Comparison of ENCODE assay signal across 8 cellular contexts in the genomic region with DNA sequence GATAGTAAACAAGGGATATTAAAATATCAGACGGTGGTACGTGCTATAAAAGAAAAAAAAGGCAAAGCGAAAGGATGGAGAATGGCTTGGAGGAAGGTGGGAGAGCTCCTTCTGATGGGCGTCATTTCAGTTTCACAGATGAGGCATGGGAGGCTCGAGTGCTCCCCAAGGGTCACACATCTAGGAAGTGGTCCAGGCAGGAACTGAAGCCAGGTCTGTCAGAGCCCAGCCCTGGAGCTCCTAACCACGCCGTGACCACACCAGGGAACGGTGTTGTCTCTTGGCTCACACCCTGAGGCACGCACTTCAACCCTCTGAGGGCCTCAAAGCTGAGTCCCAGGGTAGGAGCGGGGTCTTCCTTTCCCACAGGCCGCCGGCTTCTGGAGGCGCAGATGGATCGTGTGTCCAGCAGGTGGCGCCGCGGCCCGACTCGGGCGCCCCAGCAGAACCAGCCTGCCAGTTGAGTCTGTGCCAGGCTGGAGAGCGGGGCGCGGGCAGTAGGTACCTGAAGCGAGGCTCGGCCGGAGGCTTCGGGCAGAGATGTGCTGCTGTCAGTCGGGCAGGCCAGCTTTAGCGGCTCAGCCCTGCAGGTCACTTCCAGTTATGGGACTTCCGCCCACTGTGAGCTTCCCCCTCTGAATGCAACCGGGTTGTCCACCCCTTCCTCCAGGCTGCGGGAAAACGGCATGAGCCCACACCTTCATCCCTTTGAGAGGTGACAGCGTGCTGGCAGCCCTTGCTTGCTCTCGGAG.
DNase-seq lines count a peak whose midpoint lies in the region; ATAC-seq and TF ChIP-seq lines count a peak whose summit lies in the region.

No MANE protein-coding gene starts in this region.

- no peaks in the 10 kb centered on the region for H3K4me1 ChIP-seq in right cardiac atrium (ENCODE audit: control insufficient read depth, insufficient read depth, low read length)
- H3K4me1 ChIP-seq in psoas muscle = no peaks in the 10 kb centered on the region

- H3K36me3 Mint-ChIP-seq in activated naive CD8-positive, alpha-beta T cell treated with anti-CD3 and anti-CD28 coated beads, Interleukin-2, amount 50 U/mL, for 24 hours (ENCODE audit: low read depth) = no peaks in the 10 kb centered on the region

- no peak overlapping the region for H3K27ac Mint-ChIP-seq in activated naive CD8-positive, alpha-beta T cell treated with anti-CD3 and anti-CD28 coated beads, Interleukin-2, amount 50 U/mL, for 24 hours

- intact Hi-C loops in right cardiac atrium (cut with DNase I) = loop anchor here (5.0 to 10.0 kb wide), 2 partner anchors 272 to 274 kb away; no protein-coding TSS in a partner anchor
- intact Hi-C loops in psoas muscle (cut with DNase I) = loop anchor here (5.0 to 10.0 kb wide), 2 partner anchors 144 to 272 kb away; no protein-coding TSS in a partner anchor

- H3K27ac ChIP-seq in right cardiac atrium (ENCODE audit: low read length) (no peak overlapping the region), psoas muscle (no peak overlapping the region)

- H3K4me3 ChIP-seq in right cardiac atrium (ENCODE audit: low read length) = no peak overlapping the region
- peak overlapping the region; percentile 5 for H3K4me3 ChIP-seq in psoas muscle

- no peaks in the 10 kb centered on the region for H3K27me3 ChIP-seq in right cardiac atrium (ENCODE audit: control insufficient read depth, insufficient read depth)
- H3K27me3 ChIP-seq in psoas muscle (ENCODE audit: insufficient read depth in 3 of 3, low read length in 2 of 3) = peaks cover 0 to 40% (median 2%) of the 10 kb centered on the region in 3 donors

- ATAC-seq in activated naive CD8-positive, alpha-beta T cell treated with anti-CD3 and anti-CD28 coated beads, Interleukin-2, amount 50 U/mL, for 24 hours = peak; percentile 65
- ATAC-seq in right cardiac atrium (peak; percentile 78 to 82), psoas muscle (peak; percentile 42 to 82 (median 74)), HG02610 (IDR thresholded peaks at IDR 0.05; ENCODE audit: unreplicated experiment) (no peak), HG03159 (IDR thresholded peaks at IDR 0.05; ENCODE audit: unreplicated experiment) (no peak)

- DNase-seq in DMS114 treated with DMSO at 0.1 percent for 48 hours (lab: John Stamatoyannopoulos, UW; ENCODE audit: unreplicated experiment) (peak; percentile 75), HT1080 (ENCODE audit: low read depth) (peak; percentile 62), SHP77 treated with DMSO at 0.1 percent for 48 hours (lab: John Stamatoyannopoulos, UW) (peak; percentile 21), right cardiac atrium (peak; percentile 73 to 87 (median 82)), psoas muscle (peak; percentile 73 to 74)
- peak; percentile 66 for DNase-seq in activated naive CD8-positive, alpha-beta T cell treated with anti-CD3 and anti-CD28 coated beads, Interleukin-2, amount 50 U/mL, for 24 hours

- no peaks in the 10 kb centered on the region for H3K36me3 ChIP-seq in psoas muscle (ENCODE audit: insufficient read depth in 1 of 2, low read depth in 1 of 2)

- peak; percentile 75 for TF ChIP-seq CTCF in psoas muscle (IDR thresholded peaks at IDR 0.05)

- no peak overlapping the region for H3K4me3 Mint-ChIP-seq in activated naive CD8-positive, alpha-beta T cell treated with anti-CD3 and anti-CD28 coated beads, Interleukin-2, amount 50 U/mL, for 24 hours

- H3K9me3 ChIP-seq in right cardiac atrium (ENCODE audit: control insufficient read depth, low read length) (peaks cover 2% of the 10 kb centered on the region), psoas muscle (no peaks in the 10 kb centered on the region)

- H3K4me1 Mint-ChIP-seq in activated naive CD8-positive, alpha-beta T cell treated with anti-CD3 and anti-CD28 coated beads, Interleukin-2, amount 50 U/mL, for 24 hours = no peaks in the 10 kb centered on the region

- peaks cover 4% of the 10 kb centered on the region for H3K9me3 Mint-ChIP-seq in activated naive CD8-positive, alpha-beta T cell treated with anti-CD3 and anti-CD28 coated beads, Interleukin-2, amount 50 U/mL, for 24 hours

- peaks cover 15% of the 10 kb centered on the region for H3K27me3 Mint-ChIP-seq in activated naive CD8-positive, alpha-beta T cell treated with anti-CD3 and anti-CD28 coated beads, Interleukin-2, amount 50 U/mL, for 24 hours

- WGBS in right cardiac atrium = 18% methylated on average over 35 of the region's 35 CpGs
- WGBS in psoas muscle, 3 donors = 11 to 17% (median 16%) methylated on average over 35 of the region's 35 CpGs

Comparison
In these comparisons a context has a peak if more than half of its experiments do, and no peak if none do; other contexts are left out.
1. DNase-seq: peak in every context shown above with its lines; median percentile 82 in right cardiac atrium; 75 in DMS114 treated with DMSO at 0.1 percent for 48 hours; 74 in psoas muscle; 66 in activated naive CD8-positive, alpha-beta T cell treated with anti-CD3 and anti-CD28 coated beads, Interleukin-2, amount 50 U/mL, for 24 hours; 62 in HT1080; 21 in SHP77 treated with DMSO at 0.1 percent for 48 hours.
2. ATAC-seq: peak in activated naive CD8-positive, alpha-beta T cell treated with anti-CD3 and anti-CD28 coated beads, Interleukin-2, amount 50 U/mL, for 24 hours (single experiment), right cardiac atrium (2 of 2) and psoas muscle (4 of 4); none in HG02610 (single experiment) and HG03159 (single experiment).